ENCODE assay signal across 22 cellular contexts in genomic region chr10:48353246-48353645, GRCh38. TPM values are rescaled to one million over a fixed set of nuclear protein-coding genes. Genes with fewer than 3 reads are reported as not detected.
A peak's percentile ranks its signal among the peaks of the same experiment; 100 is the strongest.
DNase-seq lines count a peak whose midpoint lies in the region; ATAC-seq lines count a peak whose summit lies in the region.
"Had no signal": no experiment of that assay in that cellular context is flagged by ENCODE, and none has a peak within 500 bp of the region (broad histone marks: within the 10 kb centered on the region; RNA-seq: fewer than 3 reads in every experiment).

No MANE protein-coding gene starts in this region.

- H3K4me1 ChIP-seq in right cardiac atrium (ENCODE audit: control insufficient read depth, insufficient read depth, low read length) = no peaks in the 10 kb centered on the region
- H3K4me1 ChIP-seq: BE2C, BLaER1 had no signal

- no peaks in the 10 kb centered on the region for H3K27me3 ChIP-seq in right cardiac atrium (ENCODE audit: control insufficient read depth, insufficient read depth)
- H3K27me3 ChIP-seq: BE2C, BLaER1 had no signal

- no peak overlapping the region for H3K27ac ChIP-seq in right cardiac atrium (ENCODE audit: low read length)
- H3K27ac ChIP-seq: BLaER1 had no signal

- H3K4me3 ChIP-seq in right cardiac atrium (ENCODE audit: low read length) = no peak overlapping the region
- H3K4me3 ChIP-seq: BLaER1, GM12878 had no signal

- no peaks in the 10 kb centered on the region for H3K9me3 ChIP-seq in right cardiac atrium (ENCODE audit: control insufficient read depth, low read length)
- H3K9me3 ChIP-seq: BE2C had no signal

- peak; percentile 65 for ATAC-seq in Right ventricle myocardium superior (ENCODE audit: poor library complexity)
- no peak for ATAC-seq in right cardiac atrium
- ATAC-seq in left ventricle myocardium superior = peak; percentile 77
- no peak for ATAC-seq in left cardiac atrium
- ATAC-seq in HG03520 (IDR thresholded peaks at IDR 0.05; ENCODE audit: unreplicated experiment) = no peak
- ATAC-seq: GM12878 had no signal

- DNase-seq in Right ventricle myocardium superior (no peak), right cardiac atrium (no peak), left ventricle myocardium superior (no peak), left cardiac atrium (no peak)
- DNase-seq: 8988T; ACHN; BE2C; C1 segment of cervical spinal cord; CD4-positive, alpha-beta memory T cell; CD4-positive, CD25-positive, alpha-beta regulatory T cell; CD8-positive, alpha-beta memory T cell; COR-L47; DMS 273 treated with DMSO at 0.1 percent for 48 hours; DMS153; DMS53; DMS79; DND-41; EL; GDM1 had no signal

- 46% methylated on average over 2 of the region's 2 CpGs for WGBS in right cardiac atrium

- intact Hi-C loops in Right ventricle myocardium superior (cut with DNase I) (no loop called here), right cardiac atrium (cut with DNase I) (no loop called here), left ventricle myocardium superior (cut with micrococcal nuclease) (no loop called here), left cardiac atrium (cut with DNase I) (no loop called here)

RNA-seq across cellular contexts. Expression of gene MAPK8, which starts 46.8 kb away (rescaled TPM):
- 30.6 TPM for total RNA-seq in Right ventricle myocardium superior
- 10 to 100 TPM; 31.5 to 35.5 (median 34.1) TPM for total RNA-seq in right cardiac atrium
- 9.4 TPM for polyA plus RNA-seq in right cardiac atrium
- total RNA-seq in left ventricle myocardium superior = 38.4 TPM
- 10 to 100 TPM; 28.1 to 29.5 TPM for total RNA-seq in left cardiac atrium

Comparison
In these comparisons a context has a peak if more than half of its experiments do, and no peak if none do; other contexts are left out.
1. ATAC-seq: peak in Right ventricle myocardium superior (single experiment) and left ventricle myocardium superior (single experiment); none in right cardiac atrium (0 of 2), left cardiac atrium (0 of 2) and HG03520 (single experiment).